Comparison of ENCODE assay signal across 9 cellular contexts in the genomic region with DNA sequence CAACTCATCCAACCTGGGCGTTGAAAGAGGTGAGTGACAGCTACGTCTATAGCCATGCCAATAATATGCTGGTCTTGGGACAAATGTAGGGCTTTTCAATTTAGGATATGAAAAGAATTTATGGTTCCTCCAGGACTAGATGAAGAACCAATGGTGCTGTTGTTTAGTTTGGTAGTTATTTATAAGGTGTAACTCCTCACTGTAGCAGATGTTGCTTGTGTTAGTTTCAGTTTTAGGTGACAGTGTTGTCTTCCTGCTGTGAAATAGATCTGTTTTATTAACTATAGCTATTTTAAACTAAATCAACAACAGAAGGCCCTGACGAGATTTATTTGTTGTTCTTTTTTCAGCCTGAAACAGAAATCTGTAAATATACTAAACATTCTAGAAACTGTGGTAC. TPM values are rescaled to one million over a fixed set of nuclear protein-coding genes. Genes with fewer than 3 reads are reported as not detected.
"Had no signal": no experiment of that assay in that cellular context is flagged by ENCODE, and none has a peak within 500 bp of the region (broad histone marks: within the 10 kb centered on the region; RNA-seq: fewer than 3 reads in every experiment).

No MANE protein-coding gene starts in this region.

RNA-seq across cellular contexts. Expression of gene ABCC6, which starts 24.1 kb away (rescaled TPM):
- total RNA-seq: activated B cell treated with CpG ODN at 0.5 μM for 24 hours; activated CD4-positive, alpha-beta memory T cell treated with anti-CD3 and anti-CD28 coated beads for 36 hours; activated CD4-positive, alpha-beta T cell treated with anti-CD3 and anti-CD28 coated beads, Interleukin-2, amount 10 ng/mL, durations not matched to agents 24 days and 14 days; activated CD4-positive, alpha-beta T cell treated with anti-CD3 and anti-CD28 coated beads, Interleukin-2, amount 10 ng/mL, durations not matched to agents 7 days and 5 days; activated CD8-positive, alpha-beta memory T cell treated with anti-CD3 and anti-CD28 coated beads for 36 hours; activated CD8-positive, alpha-beta T cell treated with anti-CD3 and anti-CD28 coated beads for 36 hours; activated CD8-positive, alpha-beta T cell treated with anti-CD3 and anti-CD28 coated beads, Interleukin-2, amount 10 ng/mL, durations not matched to agents 7 days and 5 days; T-helper 17 cell; T-helper 2 cell treated with Interferon-gamma antibody and Interleukin-4, amounts not matched to agents 100 ng/mL and 5 ng/mL, for 36 hours had no signal
